In the genomic region with DNA sequence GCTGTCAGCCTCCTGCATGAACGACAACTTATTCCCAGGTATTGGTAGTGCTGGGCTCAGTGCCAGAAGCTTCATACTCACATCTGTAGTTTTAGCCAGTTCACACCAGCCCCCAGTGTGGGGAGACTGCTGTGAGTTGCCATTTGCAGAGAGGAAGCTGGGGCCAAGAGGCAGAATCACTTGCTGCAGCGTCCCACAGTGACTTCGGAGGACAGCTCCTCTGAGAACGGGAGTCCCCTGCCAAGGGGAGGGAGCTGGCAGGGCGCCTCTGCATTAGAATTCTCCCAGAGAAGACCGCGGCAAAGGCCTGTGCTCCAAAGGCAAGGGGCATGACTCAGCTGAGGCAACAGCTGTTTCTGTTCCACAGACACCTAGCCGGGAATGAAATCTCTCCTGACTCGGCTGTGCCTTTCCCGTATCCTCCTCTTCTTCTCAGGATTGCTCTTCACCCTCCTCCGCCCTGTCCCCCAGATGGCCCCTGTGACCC, we compare ENCODE assay signal across 10 cellular contexts. TPM values are rescaled to one million over a fixed set of nuclear protein-coding genes. Genes with fewer than 3 reads are reported as not detected.
A peak's percentile ranks its signal among the peaks of the same experiment; 100 is the strongest.
DNase-seq lines count a peak whose midpoint lies in the region; ATAC-seq, FAIRE-seq and TF ChIP-seq lines count a peak whose summit lies in the region.
"Had no signal": no experiment of that assay in that cellular context is flagged by ENCODE, and none has a peak within 500 bp of the region (broad histone marks: within the 10 kb centered on the region; RNA-seq: fewer than 3 reads in every experiment).

No MANE protein-coding gene starts in this region.

- H3K4me3 Mint-ChIP-seq in CD4-positive, alpha-beta T cell, result no peak overlapping the region

- no peaks in the 10 kb centered on the region for H3K9me3 ChIP-seq in CD4-positive, alpha-beta T cell (ENCODE audit: control insufficient read depth, low read length)
- H3K9me3 ChIP-seq in Panc1 (ENCODE audit: control insufficient read depth, insufficient read depth, low read depth, low read length) (no peaks in the 10 kb centered on the region), esophagus squamous epithelium (no peaks in the 10 kb centered on the region), WERI-Rb-1 (ENCODE audit: severe bottlenecking) (no peaks in the 10 kb centered on the region)

- H3K27ac ChIP-seq in CD4-positive, alpha-beta T cell (ENCODE audit: low read depth, low read length), result peak overlapping the region; percentile 14
- no peak overlapping the region for H3K27ac ChIP-seq in Panc1 (ENCODE audit: low read length)
- H3K27ac ChIP-seq in esophagus squamous epithelium, result peak overlapping the region; percentile 77 to 86 (median 78)
- no peak overlapping the region for H3K27ac ChIP-seq in WERI-Rb-1

- in situ Hi-C loops in Panc1 (cut with HindIII; ENCODE audit: low pct_unique_long_range_greater_than_20kb, low sequenced_read_pairs), result no loop called here

- peaks cover 49% of the 10 kb centered on the region for H3K36me3 Mint-ChIP-seq in CD4-positive, alpha-beta T cell (ENCODE audit: low read depth)

- H3K4me1 ChIP-seq in Panc1 (ENCODE audit: control insufficient read depth, insufficient read depth, low read length), result no peaks in the 10 kb centered on the region
- peaks cover 18 to 78% (median 28%) of the 10 kb centered on the region in 3 donors for H3K4me1 ChIP-seq in esophagus squamous epithelium

- H3K27me3 Mint-ChIP-seq in CD4-positive, alpha-beta T cell, result no peaks in the 10 kb centered on the region

- H3K9me3 Mint-ChIP-seq in CD4-positive, alpha-beta T cell, result no peaks in the 10 kb centered on the region

- ATAC-seq in CD4-positive, alpha-beta T cell (ENCODE audit: poor library complexity), result peak; percentile 51
- ATAC-seq in GM21786 (IDR thresholded peaks at IDR 0.05; ENCODE audit: unreplicated experiment), result peak; percentile 67
- peak; percentile 52; the same call in 1 of the 2 replicates for ATAC-seq in Panc1
- ATAC-seq in GM21423 (IDR thresholded peaks at IDR 0.05; ENCODE audit: unreplicated experiment), result no peak
- ATAC-seq: HCT116 had no signal

- no peak overlapping the region for H3K4me3 ChIP-seq in Panc1 (ENCODE audit: low read depth in 2 of 2, low read length in 2 of 2)
- peak overlapping the region in 1 of 4 donors; percentile 21 for H3K4me3 ChIP-seq in esophagus squamous epithelium
- no peak overlapping the region for H3K4me3 ChIP-seq in WERI-Rb-1 (ENCODE audit: low read depth, low read length)

- H3K4me1 Mint-ChIP-seq in CD4-positive, alpha-beta T cell (ENCODE audit: low read depth), result peaks cover 85% of the 10 kb centered on the region

- H3K27ac Mint-ChIP-seq in CD4-positive, alpha-beta T cell, result peak overlapping the region; percentile 71

- no peak for TF ChIP-seq CTCF in CD4-positive, alpha-beta T cell (IDR thresholded peaks at IDR 0.05)
- no peak for TF ChIP-seq CTCF in Panc1 (IDR thresholded peaks at IDR 0.05)
- no peak for TF ChIP-seq CTCF in esophagus squamous epithelium (IDR thresholded peaks at IDR 0.05)
- TF ChIP-seq CTCF in WERI-Rb-1 (IDR thresholded peaks at IDR 0.05; ENCODE audit: low read depth, low read length), result no peak
- TF ChIP-seq CTCF in D721Med (IDR thresholded peaks at IDR 0.05; ENCODE audit: insufficient read depth, missing control alignments), result no peak

- intact Hi-C loops in CD4-positive, alpha-beta T cell (cut with DNase I, micrococcal nuclease), result loop anchor here in 1 of 2 experiments (5.0 kb wide), 1 partner anchor 34 kb away; no protein-coding TSS in a partner anchor
- intact Hi-C loops in Panc1 (cut with micrococcal nuclease; ENCODE audit: unreplicated experiment), result no loop called here
- intact Hi-C loops in esophagus squamous epithelium (cut with DNase I), result no loop called here

- DNase-seq in CD4-positive, alpha-beta T cell, result no peak
- DNase-seq in Panc1 (ENCODE audit: low read depth, low spot score), result no peak
- DNase-seq in esophagus squamous epithelium (lab: John Stamatoyannopoulos, UW), result no peak
- DNase-seq in non-pigmented ciliary epithelial cell (ENCODE audit: low read depth), result peak; percentile 20
- no peak for DNase-seq in WERI-Rb-1
- DNase-seq in D721Med (ENCODE audit: insufficient read length, low spot score), result no peak

- no peaks in the 10 kb centered on the region for H3K27me3 ChIP-seq in CD4-positive, alpha-beta T cell (ENCODE audit: control insufficient read depth, insufficient read depth, low read length)
- H3K27me3 ChIP-seq in Panc1 (ENCODE audit: control insufficient read depth, insufficient read depth, low read length), result no peaks in the 10 kb centered on the region
- H3K27me3 ChIP-seq in esophagus squamous epithelium, result no peaks in the 10 kb centered on the region
- H3K27me3 ChIP-seq in WERI-Rb-1 (ENCODE audit: insufficient read depth, low read depth, severe bottlenecking), result no peaks in the 10 kb centered on the region

- BruUV-seq in Panc1 (replicated peaks; lab: Mats Ljungman, UMichigan), result no TSS peak

- CTCF ChIA-PET in CD4-positive, alpha-beta T cell (lab: Charles Lee), result interaction anchor here (1.6 kb wide), 1 partner anchor 20 kb away, joined by 7 read pairs; no protein-coding TSS in a partner anchor
- CTCF ChIA-PET in Panc1 (lab: Charles Lee), result interaction anchor here (2.1 kb wide), 1 partner anchor 10 kb away, joined by 5 read pairs; no protein-coding TSS in a partner anchor

- 30 to 41% methylated on average over 4 to 7 of the region's 11 CpGs for WGBS in esophagus squamous epithelium, 2 donors

- POLR2A ChIA-PET in CD4-positive, alpha-beta T cell (lab: Charles Lee), result interaction anchor here (0.7 to 4.0 kb wide), 9 partner anchors 9 to 36 kb away, joined by 3 to 45 read pairs (median 8); a partner anchor contains a TSS
- POLR2A ChIA-PET in Panc1 (lab: Charles Lee), result no interaction called here

- no peak for FAIRE-seq in D721Med (lab: Jason Lieb, UNC)
- FAIRE-seq: colon had no signal

- H3K36me3 ChIP-seq in Panc1 (ENCODE audit: control insufficient read depth, insufficient read depth, low read length) (no peaks in the 10 kb centered on the region), esophagus squamous epithelium (peaks cover 0 to 16% (median 0%) of the 10 kb centered on the region in 3 donors), WERI-Rb-1 (no peaks in the 10 kb centered on the region)

- no peak for TF ChIP-seq POLR2A in esophagus squamous epithelium (IDR thresholded peaks at IDR 0.05)

RNA-seq across cellular contexts. Expression of a gene that starts 17.8 kb away (rescaled TPM):
- total RNA-seq in CD4-positive, alpha-beta T cell, result 100 to 1,000 TPM; 101 to 102 TPM
- total RNA-seq in Panc1 (2021; ENCODE audit: unreplicated experiment) (1.3 TPM), esophagus squamous epithelium (1,000 to 10,000 TPM in 1 of 4 donors, 100 to 1,000 TPM in 3; 469 to 1,903 (median 516) TPM)
- 1.6 TPM for polyA plus RNA-seq in Panc1 (2012; ENCODE audit: insufficient read length)

Comparison
In these comparisons a context has a peak if more than half of its experiments do, and no peak if none do; other contexts are left out.
1. H3K27ac ChIP-seq: peak in CD4-positive, alpha-beta T cell (single experiment) and esophagus squamous epithelium (4 of 4); none in Panc1 (single experiment) and WERI-Rb-1 (single experiment).
2. RNA of a gene that starts 17.8 kb away (total RNA-seq): 469 to 1,903 TPM in esophagus squamous epithelium and 101 to 102 TPM in CD4-positive, alpha-beta T cell; 1.3 TPM in Panc1 (single experiment); every median in the first group is over 10 times any median in the second.